18 cellular contexts compared by ENCODE assay signal in the genomic region with DNA sequence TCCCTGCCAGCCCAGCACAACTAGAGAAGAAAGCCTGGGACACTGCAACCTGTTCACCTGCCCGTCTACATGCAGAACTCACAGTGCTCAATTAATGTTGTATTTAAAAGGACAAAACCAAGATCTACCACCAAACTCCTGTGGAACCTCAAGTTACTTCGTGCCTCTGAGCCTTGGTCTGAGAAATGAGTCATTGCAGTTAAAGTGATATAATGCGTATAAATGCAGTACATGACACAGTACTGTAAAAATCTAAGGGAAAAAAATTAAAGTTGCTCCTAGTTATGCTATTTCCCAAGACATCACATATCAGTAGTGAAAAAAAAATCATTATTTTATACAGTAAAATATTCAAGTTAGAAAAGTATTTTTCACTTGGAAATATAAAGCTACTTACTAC.
DNase-seq lines count a peak whose midpoint lies in the region; ATAC-seq and TF ChIP-seq lines count a peak whose summit lies in the region.
"Had no signal": no experiment of that assay in that cellular context is flagged by ENCODE, and none has a peak within 500 bp of the region (broad histone marks: within the 10 kb centered on the region; RNA-seq: fewer than 3 reads in every experiment).

No MANE protein-coding gene starts in this region.

- no peaks in the 10 kb centered on the region for H3K27me3 ChIP-seq in colonic mucosa

- no peaks in the 10 kb centered on the region for H3K4me1 Mint-ChIP-seq in stimulated activated naive B cell treated with anti-CD40 and anti-IgM and Interleukin-4, amounts not matched to agents 10 μg/mL and 1 μg/mL and 100 μg/mL, for 72 hours
- H3K4me1 Mint-ChIP-seq: CD8-positive, alpha-beta memory T cell had no signal

- H3K4me1 ChIP-seq in colonic mucosa = no peaks in the 10 kb centered on the region

- H3K27me3 Mint-ChIP-seq in stimulated activated naive B cell treated with anti-CD40 and anti-IgM and Interleukin-4, amounts not matched to agents 10 μg/mL and 1 μg/mL and 100 μg/mL, for 72 hours = no peaks in the 10 kb centered on the region
- H3K27me3 Mint-ChIP-seq: CD8-positive, alpha-beta memory T cell had no signal

- no peak overlapping the region for H3K9ac ChIP-seq in colonic mucosa (ENCODE audit: low read depth in 2 of 2, low read length in 2 of 2)

- in situ Hi-C loops in astrocyte of the spinal cord (cut with HindIII; ENCODE audit: low sequenced_read_pairs) (no loop called here), ACHN (cut with HindIII; ENCODE audit: low pct_ligation_motif_present, low pct_unique_long_range_greater_than_20kb, low sequenced_read_pairs) (no loop called here)

- peak; percentile 58 for DNase-seq in EH (ENCODE audit: low read depth)
- peak; percentile 29 for DNase-seq in LHCN-M2 (ENCODE audit: low read depth)
- peak; percentile 24 for DNase-seq in astrocyte of the spinal cord (ENCODE audit: low read depth, low spot score)
- peak; percentile 7 for DNase-seq in iris pigment epithelial cell (ENCODE audit: low read depth)
- no peak for DNase-seq in ACHN
- no peak for DNase-seq in colonic mucosa
- no peak for DNase-seq in stimulated activated naive B cell treated with anti-CD40 and anti-IgM and Interleukin-4, amounts not matched to agents 10 μg/mL and 1 μg/mL and 100 μg/mL, for 72 hours
- DNase-seq: C1 segment of cervical spinal cord; CD8-positive, alpha-beta memory T cell; DMS53; KG1; MV-4-11; NCI-H187; NCI-H526; SW 1271 had no signal

- no peak overlapping the region for H3K4me3 Mint-ChIP-seq in stimulated activated naive B cell treated with anti-CD40 and anti-IgM and Interleukin-4, amounts not matched to agents 10 μg/mL and 1 μg/mL and 100 μg/mL, for 72 hours
- H3K4me3 Mint-ChIP-seq: CD8-positive, alpha-beta memory T cell had no signal

- peaks cover 0 to 1% of the 10 kb centered on the region in 2 donors for H3K36me3 Mint-ChIP-seq in stimulated activated naive B cell treated with anti-CD40 and anti-IgM and Interleukin-4, amounts not matched to agents 10 μg/mL and 1 μg/mL and 100 μg/mL, for 72 hours
- H3K36me3 Mint-ChIP-seq: CD8-positive, alpha-beta memory T cell had no signal

- no peaks in the 10 kb centered on the region for H3K9me3 ChIP-seq in colonic mucosa

- TF ChIP-seq CTCF in astrocyte of the spinal cord (IDR thresholded peaks at IDR 0.05; ENCODE audit: low read depth, low read length) (no peak), colonic mucosa (IDR thresholded peaks at IDR 0.05) (no peak)

- no peak overlapping the region for H3K27ac ChIP-seq in colonic mucosa

- no peaks in the 10 kb centered on the region for H3K36me3 ChIP-seq in colonic mucosa

- no peak overlapping the region for H3K27ac Mint-ChIP-seq in stimulated activated naive B cell treated with anti-CD40 and anti-IgM and Interleukin-4, amounts not matched to agents 10 μg/mL and 1 μg/mL and 100 μg/mL, for 72 hours
- H3K27ac Mint-ChIP-seq: CD8-positive, alpha-beta memory T cell had no signal

- H3K4me3 ChIP-seq in astrocyte of the spinal cord (ENCODE audit: low read depth, low read length) (no peak overlapping the region), colonic mucosa (no peak overlapping the region)

- ATAC-seq in GM21515 (IDR thresholded peaks at IDR 0.05; ENCODE audit: unreplicated experiment) = no peak
- ATAC-seq in stimulated activated naive B cell treated with anti-CD40 and anti-IgM and Interleukin-4, amounts not matched to agents 10 μg/mL and 1 μg/mL and 100 μg/mL, for 72 hours (replicated peaks) = no peak
- ATAC-seq: HCT116, Panc1 had no signal

- H3K9me3 Mint-ChIP-seq in stimulated activated naive B cell treated with anti-CD40 and anti-IgM and Interleukin-4, amounts not matched to agents 10 μg/mL and 1 μg/mL and 100 μg/mL, for 72 hours = peaks cover 7 to 8% of the 10 kb centered on the region in 2 donors

- intact Hi-C loops in colonic mucosa (cut with DNase I) = no loop called here

Comparison
In these comparisons a context has a peak if more than half of its experiments do, and no peak if none do; other contexts are left out.
1. DNase-seq: peak in EH (single experiment), LHCN-M2 (single experiment), astrocyte of the spinal cord (single experiment) and iris pigment epithelial cell (single experiment); none in ACHN (single experiment), colonic mucosa (single experiment) and stimulated activated naive B cell treated with anti-CD40 and anti-IgM and Interleukin-4, amounts not matched to agents 10 μg/mL and 1 μg/mL and 100 μg/mL, for 72 hours (single experiment).